Comparison of ENCODE assay signal across 14 cellular contexts in the genomic region with DNA sequence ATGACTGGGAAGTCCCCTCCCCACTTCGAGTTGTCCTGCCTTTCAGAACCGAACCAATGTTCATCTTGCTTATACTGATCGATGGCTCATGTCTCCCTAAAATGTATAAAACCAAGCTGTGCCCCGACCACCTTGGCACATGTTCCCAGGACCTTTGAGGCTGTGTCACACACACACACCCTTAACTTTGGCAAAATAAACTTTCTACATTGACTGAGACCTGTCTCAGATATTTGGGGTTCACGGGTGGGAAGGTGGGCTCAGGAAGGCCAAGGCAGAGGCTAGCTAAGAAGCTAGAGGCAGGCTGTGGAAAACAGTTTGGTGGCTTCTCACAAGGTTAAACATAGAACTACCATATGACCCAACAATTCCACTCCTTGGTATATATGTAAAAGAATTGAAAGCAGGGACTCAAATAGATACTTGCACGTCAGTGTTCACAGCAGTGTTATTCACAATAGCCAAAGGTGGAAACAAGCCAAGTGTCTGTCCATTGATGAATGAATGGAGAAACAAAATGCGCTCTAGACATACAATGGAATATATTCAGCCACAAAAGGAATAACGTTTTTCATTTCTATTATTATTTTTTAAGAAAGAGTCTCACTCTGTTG. TPM values are rescaled to one million over a fixed set of nuclear protein-coding genes. Genes with fewer than 3 reads are reported as not detected.
A peak's percentile ranks its signal among the peaks of the same experiment; 100 is the strongest.
DNase-seq lines count a peak whose midpoint lies in the region; ATAC-seq and TF ChIP-seq lines count a peak whose summit lies in the region.
"Had no signal": no experiment of that assay in that cellular context is flagged by ENCODE, and none has a peak within 500 bp of the region (broad histone marks: within the 10 kb centered on the region; RNA-seq: fewer than 3 reads in every experiment).

No MANE protein-coding gene starts in this region.

- H3K27me3 Mint-ChIP-seq in natural killer cell treated with Interleukin-12 subunit alpha and Interleukin-12 subunit beta and Interleukin-15 and Interleukin-18, amount 100 ng/mL, for 72 hours: no peaks in the 10 kb centered on the region
- H3K27me3 Mint-ChIP-seq in natural killer cell (ENCODE audit: low read depth in 2 of 2): no peaks in the 10 kb centered on the region
- H3K27me3 Mint-ChIP-seq in activated T-helper 1 cell treated with anti-CD3 and anti-CD28 coated beads, Interleukin-12 subunit alpha, Interleukin-12 subunit beta, Interleukin-2, Interleukin-4 antibody, amounts not matched to agents 30 ng/mL and 10 ng/mL and 1 ng/mL, durations not matched to agents 14 hours and 24 hours and 36 hours (ENCODE audit: insufficient read depth): peaks cover 11% of the 10 kb centered on the region
- H3K27me3 Mint-ChIP-seq: central memory CD8-positive, alpha-beta T cell had no signal

- ATAC-seq in natural killer cell treated with Interleukin-12 subunit alpha and Interleukin-12 subunit beta and Interleukin-15 and Interleukin-18, amount 100 ng/mL, for 72 hours: peak; percentile 34 to 73
- ATAC-seq in natural killer cell (no peak), HG02642 (IDR thresholded peaks at IDR 0.05; ENCODE audit: poor library complexity, unreplicated experiment) (peak; percentile 57), HG03520 (IDR thresholded peaks at IDR 0.05; ENCODE audit: unreplicated experiment) (no peak)
- ATAC-seq: HepG2, PC-3 had no signal

- TF ChIP-seq CTCF in natural killer cell (IDR thresholded peaks at IDR 0.05): no peak

- DNase-seq in natural killer cell treated with Interleukin-12 subunit alpha and Interleukin-12 subunit beta and Interleukin-15 and Interleukin-18, amount 100 ng/mL, for 72 hours (ENCODE audit: low spot score): peak; percentile 29
- DNase-seq in natural killer cell (no peak), superior temporal gyrus (ENCODE audit: extremely low spot score) (peak; percentile 90), NCI-H1694 treated with DMSO at 0.1 percent for 48 hours (lab: John Stamatoyannopoulos, UW) (no peak)
- no peak for DNase-seq in activated T-helper 1 cell treated with anti-CD3 and anti-CD28 coated beads, Interleukin-12 subunit alpha, Interleukin-12 subunit beta, Interleukin-2, Interleukin-4 antibody, amounts not matched to agents 30 ng/mL and 10 ng/mL and 1 ng/mL, durations not matched to agents 14 hours and 24 hours and 36 hours (ENCODE audit: low spot score)
- no peak for DNase-seq in stimulated activated CD4-positive, alpha-beta T cell treated with anti-CD3 and anti-CD28 coated beads, Interleukin-12 subunit alpha, Interleukin-12 subunit beta, amount 100 ng/mL, for 4 hours
- DNase-seq: PC-3; retina; stimulated activated naive CD4-positive, alpha-beta T cell treated with Interleukin-2 at 50 U/mL for 16 hours; SW 1271 had no signal

- intact Hi-C loops in natural killer cell (cut with micrococcal nuclease): no loop called here
- intact Hi-C loops in activated T-helper 1 cell treated with anti-CD3 and anti-CD28 coated beads, Interleukin-12 subunit alpha, Interleukin-12 subunit beta, Interleukin-2, Interleukin-4 antibody, amounts not matched to agents 30 ng/mL and 10 ng/mL and 1 ng/mL, durations not matched to agents 14 hours and 24 hours and 36 hours (cut with micrococcal nuclease): loop anchor here (1.0 kb wide), 4 partner anchors 9 to 69 kb away; no protein-coding TSS in a partner anchor

- no peaks in the 10 kb centered on the region for H3K9me3 Mint-ChIP-seq in natural killer cell treated with Interleukin-12 subunit alpha and Interleukin-12 subunit beta and Interleukin-15 and Interleukin-18, amount 100 ng/mL, for 72 hours
- no peaks in the 10 kb centered on the region for H3K9me3 Mint-ChIP-seq in natural killer cell
- no peaks in the 10 kb centered on the region for H3K9me3 Mint-ChIP-seq in activated T-helper 1 cell treated with anti-CD3 and anti-CD28 coated beads, Interleukin-12 subunit alpha, Interleukin-12 subunit beta, Interleukin-2, Interleukin-4 antibody, amounts not matched to agents 30 ng/mL and 10 ng/mL and 1 ng/mL, durations not matched to agents 14 hours and 24 hours and 36 hours
- H3K9me3 Mint-ChIP-seq: central memory CD8-positive, alpha-beta T cell had no signal

- no peaks in the 10 kb centered on the region for H3K36me3 Mint-ChIP-seq in natural killer cell treated with Interleukin-12 subunit alpha and Interleukin-12 subunit beta and Interleukin-15 and Interleukin-18, amount 100 ng/mL, for 72 hours
- H3K36me3 Mint-ChIP-seq in natural killer cell: no peaks in the 10 kb centered on the region
- no peaks in the 10 kb centered on the region for H3K36me3 Mint-ChIP-seq in activated T-helper 1 cell treated with anti-CD3 and anti-CD28 coated beads, Interleukin-12 subunit alpha, Interleukin-12 subunit beta, Interleukin-2, Interleukin-4 antibody, amounts not matched to agents 30 ng/mL and 10 ng/mL and 1 ng/mL, durations not matched to agents 14 hours and 24 hours and 36 hours (ENCODE audit: low read depth)

- H3K4me3 Mint-ChIP-seq in natural killer cell treated with Interleukin-12 subunit alpha and Interleukin-12 subunit beta and Interleukin-15 and Interleukin-18, amount 100 ng/mL, for 72 hours: peak overlapping the region; percentile 29
- no peak overlapping the region for H3K4me3 Mint-ChIP-seq in natural killer cell
- H3K4me3 Mint-ChIP-seq in activated T-helper 1 cell treated with anti-CD3 and anti-CD28 coated beads, Interleukin-12 subunit alpha, Interleukin-12 subunit beta, Interleukin-2, Interleukin-4 antibody, amounts not matched to agents 30 ng/mL and 10 ng/mL and 1 ng/mL, durations not matched to agents 14 hours and 24 hours and 36 hours: no peak overlapping the region
- H3K4me3 Mint-ChIP-seq: central memory CD8-positive, alpha-beta T cell had no signal

- peaks cover 45 to 55% of the 10 kb centered on the region in 2 donors for H3K4me1 Mint-ChIP-seq in natural killer cell treated with Interleukin-12 subunit alpha and Interleukin-12 subunit beta and Interleukin-15 and Interleukin-18, amount 100 ng/mL, for 72 hours (ENCODE audit: low read depth in 2 of 2)
- H3K4me1 Mint-ChIP-seq in natural killer cell: peaks cover 40 to 63% of the 10 kb centered on the region in 2 donors
- H3K4me1 Mint-ChIP-seq in activated T-helper 1 cell treated with anti-CD3 and anti-CD28 coated beads, Interleukin-12 subunit alpha, Interleukin-12 subunit beta, Interleukin-2, Interleukin-4 antibody, amounts not matched to agents 30 ng/mL and 10 ng/mL and 1 ng/mL, durations not matched to agents 14 hours and 24 hours and 36 hours (ENCODE audit: low read depth): peaks cover 26% of the 10 kb centered on the region

- peak overlapping the region in 1 of 2 donors; percentile 63 for H3K27ac Mint-ChIP-seq in natural killer cell treated with Interleukin-12 subunit alpha and Interleukin-12 subunit beta and Interleukin-15 and Interleukin-18, amount 100 ng/mL, for 72 hours
- no peak overlapping the region for H3K27ac Mint-ChIP-seq in natural killer cell
- H3K27ac Mint-ChIP-seq in activated T-helper 1 cell treated with anti-CD3 and anti-CD28 coated beads, Interleukin-12 subunit alpha, Interleukin-12 subunit beta, Interleukin-2, Interleukin-4 antibody, amounts not matched to agents 30 ng/mL and 10 ng/mL and 1 ng/mL, durations not matched to agents 14 hours and 24 hours and 36 hours: peak overlapping the region; percentile 92

RNA-seq across cellular contexts. Expression of gene PRF1, which starts 15.4 kb away (rescaled TPM):
- total RNA-seq in natural killer cell treated with Interleukin-12 subunit alpha and Interleukin-12 subunit beta and Interleukin-15 and Interleukin-18, amount 100 ng/mL, for 72 hours: 1,000 to 10,000 TPM in 1 of 2 donors, 100 to 1,000 TPM in 1; 497 to 1,157 TPM
- total RNA-seq in natural killer cell: 1,000 to 10,000 TPM; 1,641 to 2,133 (median 1,982) TPM
- total RNA-seq in activated T-helper 1 cell treated with anti-CD3 and anti-CD28 coated beads, Interleukin-12 subunit alpha, Interleukin-12 subunit beta, Interleukin-2, Interleukin-4 antibody, amounts not matched to agents 30 ng/mL and 10 ng/mL and 1 ng/mL, durations not matched to agents 14 hours and 24 hours and 36 hours: 100 and 103 TPM in 2 replicates
- total RNA-seq: PC-3 had no signal

Comparison
In these comparisons a context has a peak if more than half of its experiments do, and no peak if none do; other contexts are left out.
1. ATAC-seq: peak in natural killer cell treated with Interleukin-12 subunit alpha and Interleukin-12 subunit beta and Interleukin-15 and Interleukin-18, amount 100 ng/mL, for 72 hours (2 of 2) and HG02642 (single experiment); none in natural killer cell (0 of 3) and HG03520 (single experiment).
2. DNase-seq: peak in natural killer cell treated with Interleukin-12 subunit alpha and Interleukin-12 subunit beta and Interleukin-15 and Interleukin-18, amount 100 ng/mL, for 72 hours (single experiment) and superior temporal gyrus (single experiment); none in natural killer cell (single experiment), activated T-helper 1 cell treated with anti-CD3 and anti-CD28 coated beads, Interleukin-12 subunit alpha, Interleukin-12 subunit beta, Interleukin-2, Interleukin-4 antibody, amounts not matched to agents 30 ng/mL and 10 ng/mL and 1 ng/mL, durations not matched to agents 14 hours and 24 hours and 36 hours (single experiment), stimulated activated CD4-positive, alpha-beta T cell treated with anti-CD3 and anti-CD28 coated beads, Interleukin-12 subunit alpha, Interleukin-12 subunit beta, amount 100 ng/mL, for 4 hours (single experiment) and NCI-H1694 treated with DMSO at 0.1 percent for 48 hours (single experiment).